Comparison of ENCODE assay signal across 24 cellular contexts in genomic region chr11:104962852-104963251, GRCh38. TPM values are rescaled to one million over a fixed set of nuclear protein-coding genes. Genes with fewer than 3 reads are reported as not detected.
"Had no signal": no experiment of that assay in that cellular context is flagged by ENCODE, and none has a peak within 500 bp of the region (broad histone marks: within the 10 kb centered on the region; RNA-seq: fewer than 3 reads in every experiment).

No MANE protein-coding gene starts in this region.

- H3K9me3 ChIP-seq: right atrium auricular region, right lobe of liver, uterus had no signal

- H3K27ac ChIP-seq: heart right ventricle, hepatocyte, left ventricle myocardium inferior, right atrium auricular region, right lobe of liver, tibial nerve, uterus had no signal

- H3K4me1 ChIP-seq: uterus had no signal

- H3K9me3 Mint-ChIP-seq: stimulated activated naive CD8-positive, alpha-beta T cell treated with anti-CD3 and anti-CD28 coated beads, Interleukin-15, Interleukin-2, amounts not matched to agents 100 ng/mL and 50 ng/mL, for 24 hours had no signal

- DNase-seq: heart right ventricle; kidney glomerular epithelial cell; left colon; left ventricle myocardium inferior; occipital lobe; right lobe of liver; stimulated activated CD4-positive, alpha-beta T cell treated with anti-CD3 and anti-CD28 coated beads, Interleukin-1b, Interleukin-23, amount 100 ng/mL, for 48 hours; stimulated activated CD4-positive, alpha-beta T cell treated with anti-CD3 and anti-CD28 coated beads, Interleukin-2, amount 100 ng/mL, for 48 hours; stimulated activated CD4-positive, alpha-beta T cell treated with anti-CD3 and anti-CD28 coated beads, Interleukin-4, amount 100 ng/mL, for 4 hours; stimulated activated CD8-positive, alpha-beta memory T cell treated with anti-CD3 and anti-CD28 coated beads, Interleukin-4, amount 100 ng/mL, for 48 hours; stimulated activated naive CD4-positive, alpha-beta T cell; substantia nigra; uterus had no signal

- H3K27me3 ChIP-seq: heart right ventricle, hepatocyte, right atrium auricular region, right lobe of liver, tibial nerve, uterus had no signal

- H3K4me3 ChIP-seq: heart right ventricle, hepatocyte, left ventricle myocardium inferior, lung, right atrium auricular region, right lobe of liver, smooth muscle cell, tibial nerve, uterus had no signal

- H3K4me3 Mint-ChIP-seq: nephron; neural crest cell; stimulated activated naive CD8-positive, alpha-beta T cell treated with anti-CD3 and anti-CD28 coated beads, Interleukin-15, Interleukin-2, amounts not matched to agents 100 ng/mL and 50 ng/mL, for 24 hours; type B pancreatic cell had no signal

- H3K27me3 Mint-ChIP-seq: progenitor cell of endocrine pancreas; stimulated activated naive CD8-positive, alpha-beta T cell treated with anti-CD3 and anti-CD28 coated beads, Interleukin-15, Interleukin-2, amounts not matched to agents 100 ng/mL and 50 ng/mL, for 24 hours; type B pancreatic cell had no signal

- FAIRE-seq: keratinocyte had no signal

- ATAC-seq: heart right ventricle, left colon had no signal

- H3K4me1 Mint-ChIP-seq: neural crest cell had no signal

- H3K27ac Mint-ChIP-seq: nephron; progenitor cell of endocrine pancreas; stimulated activated naive CD8-positive, alpha-beta T cell treated with anti-CD3 and anti-CD28 coated beads, Interleukin-15, Interleukin-2, amounts not matched to agents 100 ng/mL and 50 ng/mL, for 24 hours; type B pancreatic cell had no signal

- H3K36me3 ChIP-seq: right atrium auricular region, right lobe of liver, uterus had no signal

RNA-seq across cellular contexts. Expression of gene CASP4, which starts 5.5 kb away (rescaled TPM):
- total RNA-seq: neural crest cell, progenitor cell of endocrine pancreas had no signal
